Comparison of ENCODE assay signal across 1 cellular context in the genomic region with DNA sequence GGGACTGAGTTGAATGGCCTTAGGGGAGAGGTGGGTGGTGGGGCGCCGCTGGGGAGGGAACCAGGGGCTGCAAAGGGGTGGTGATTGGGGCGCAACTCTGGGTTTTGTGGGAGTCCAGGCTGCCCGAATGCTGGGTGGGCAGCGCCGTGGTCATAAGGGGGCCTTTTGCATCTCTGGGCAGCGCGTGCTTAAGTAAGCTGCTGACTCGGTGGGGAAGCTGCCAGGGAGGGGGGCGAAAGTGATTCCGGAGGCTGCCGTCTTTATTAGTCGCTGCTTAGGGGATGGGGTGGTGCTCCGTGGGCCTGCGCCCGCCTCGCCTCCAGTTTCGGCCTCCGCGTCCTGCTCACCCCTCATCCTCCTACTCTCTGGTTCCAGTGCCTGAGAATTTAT.
TF ChIP-seq lines count a peak whose summit lies in the region.

No MANE protein-coding gene starts in this region.

TF ChIP-seq in K562, 482 proteins besides CTCF, POLR2A, EP300 and RAD21 (continued from another document and continues in another):
- TF ChIP-seq, protein P1, sequence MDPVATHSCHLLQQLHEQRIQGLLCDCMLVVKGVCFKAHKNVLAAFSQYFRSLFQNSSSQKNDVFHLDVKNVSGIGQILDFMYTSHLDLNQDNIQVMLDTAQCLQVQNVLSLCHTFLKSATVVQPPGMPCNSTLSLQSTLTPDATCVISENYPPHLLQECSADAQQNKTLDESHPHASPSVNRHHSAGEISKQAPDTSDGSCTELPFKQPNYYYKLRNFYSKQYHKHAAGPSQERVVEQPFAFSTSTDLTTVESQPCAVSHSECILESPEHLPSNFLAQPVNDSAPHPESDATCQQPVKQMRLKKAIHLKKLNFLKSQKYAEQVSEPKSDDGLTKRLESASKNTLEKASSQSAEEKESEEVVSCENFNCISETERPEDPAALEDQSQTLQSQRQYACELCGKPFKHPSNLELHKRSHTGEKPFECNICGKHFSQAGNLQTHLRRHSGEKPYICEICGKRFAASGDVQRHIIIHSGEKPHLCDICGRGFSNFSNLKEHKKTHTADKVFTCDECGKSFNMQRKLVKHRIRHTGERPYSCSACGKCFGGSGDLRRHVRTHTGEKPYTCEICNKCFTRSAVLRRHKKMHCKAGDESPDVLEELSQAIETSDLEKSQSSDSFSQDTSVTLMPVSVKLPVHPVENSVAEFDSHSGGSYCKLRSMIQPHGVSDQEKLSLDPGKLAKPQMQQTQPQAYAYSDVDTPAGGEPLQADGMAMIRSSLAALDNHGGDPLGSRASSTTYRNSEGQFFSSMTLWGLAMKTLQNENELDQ (CRISPR knock-in tag; IDR thresholded peaks at IDR 0.05; ENCODE audit: borderline replicate concordance): no peak
- TF ChIP-seq ZBTB17 (CRISPR knock-in tag; IDR thresholded peaks at IDR 0.05): no peak
- no peak for TF ChIP-seq TCFL5 (CRISPR knock-in tag; conservative IDR thresholded peaks at IDR 0.05)
- no peak for TF ChIP-seq MAFG (tag; conservative IDR thresholded peaks at IDR 0.05)
- TF ChIP-seq CREM (IDR thresholded peaks at IDR 0.05; ENCODE audit: low read depth): no peak
- peak; percentile 62; the same call in 1 of the 2 replicates for TF ChIP-seq ZBTB7A (IDR thresholded peaks at IDR 0.05; ENCODE audit: borderline replicate concordance, control insufficient read depth, low read depth, low read length)
- TF ChIP-seq KLF16 (IDR thresholded peaks at IDR 0.05): no peak
- TF ChIP-seq SREBF2 (CRISPR knock-in tag; IDR thresholded peaks at IDR 0.05): 0 out of 2 replicates have a peak, but pooled peaks have one; percentile 36
- TF ChIP-seq CHD4 (IDR thresholded peaks at IDR 0.05; ENCODE audit: insufficient read depth, insufficient replicate concordance, low read depth, low read length, poor library complexity, severe bottlenecking): no peak
- peak in 1 of 2 experiments; percentile 47; a peak in 1 of 4 replicates for TF ChIP-seq MAZ (CRISPR knock-in tag; conservative IDR thresholded peaks at IDR 0.05 in 1 of 2, IDR thresholded peaks at IDR 0.05 in 1 of 2)
- no peak for TF ChIP-seq SREBF1 (IDR thresholded peaks at IDR 0.05; ENCODE audit: borderline replicate concordance, low read depth, low read length)
- TF ChIP-seq NFE2 (IDR thresholded peaks at IDR 0.05; ENCODE audit: low read depth): no peak
- no peak for TF ChIP-seq POLR2AphosphoS5 (IDR thresholded peaks at IDR 0.05; ENCODE audit: control insufficient read depth, insufficient read depth, low read depth, low read length)
- no peak for TF ChIP-seq ZNF324 (CRISPR knock-in tag; IDR thresholded peaks at IDR 0.05)
- no peak for TF ChIP-seq STAG1 (CRISPR knock-in tag; IDR thresholded peaks at IDR 0.05; ENCODE audit: borderline replicate concordance)
- TF ChIP-seq NR4A1 (CRISPR knock-in tag; IDR thresholded peaks at IDR 0.05): no peak
- TF ChIP-seq NR4A1 (tag; IDR thresholded peaks at IDR 0.05): no peak
- no peak for TF ChIP-seq TRIM24 (IDR thresholded peaks at IDR 0.05)
- TF ChIP-seq ZC3H8 (IDR thresholded peaks at IDR 0.05): no peak
- TF ChIP-seq, protein P2, sequence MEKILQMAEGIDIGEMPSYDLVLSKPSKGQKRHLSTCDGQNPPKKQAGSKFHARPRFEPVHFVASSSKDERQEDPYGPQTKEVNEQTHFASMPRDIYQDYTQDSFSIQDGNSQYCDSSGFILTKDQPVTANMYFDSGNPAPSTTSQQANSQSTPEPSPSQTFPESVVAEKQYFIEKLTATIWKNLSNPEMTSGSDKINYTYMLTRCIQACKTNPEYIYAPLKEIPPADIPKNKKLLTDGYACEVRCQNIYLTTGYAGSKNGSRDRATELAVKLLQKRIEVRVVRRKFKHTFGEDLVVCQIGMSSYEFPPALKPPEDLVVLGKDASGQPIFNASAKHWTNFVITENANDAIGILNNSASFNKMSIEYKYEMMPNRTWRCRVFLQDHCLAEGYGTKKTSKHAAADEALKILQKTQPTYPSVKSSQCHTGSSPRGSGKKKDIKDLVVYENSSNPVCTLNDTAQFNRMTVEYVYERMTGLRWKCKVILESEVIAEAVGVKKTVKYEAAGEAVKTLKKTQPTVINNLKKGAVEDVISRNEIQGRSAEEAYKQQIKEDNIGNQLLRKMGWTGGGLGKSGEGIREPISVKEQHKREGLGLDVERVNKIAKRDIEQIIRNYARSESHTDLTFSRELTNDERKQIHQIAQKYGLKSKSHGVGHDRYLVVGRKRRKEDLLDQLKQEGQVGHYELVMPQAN (IDR thresholded peaks at IDR 0.05; ENCODE audit: borderline replicate concordance): peak; percentile 64
- TF ChIP-seq, protein P3, sequence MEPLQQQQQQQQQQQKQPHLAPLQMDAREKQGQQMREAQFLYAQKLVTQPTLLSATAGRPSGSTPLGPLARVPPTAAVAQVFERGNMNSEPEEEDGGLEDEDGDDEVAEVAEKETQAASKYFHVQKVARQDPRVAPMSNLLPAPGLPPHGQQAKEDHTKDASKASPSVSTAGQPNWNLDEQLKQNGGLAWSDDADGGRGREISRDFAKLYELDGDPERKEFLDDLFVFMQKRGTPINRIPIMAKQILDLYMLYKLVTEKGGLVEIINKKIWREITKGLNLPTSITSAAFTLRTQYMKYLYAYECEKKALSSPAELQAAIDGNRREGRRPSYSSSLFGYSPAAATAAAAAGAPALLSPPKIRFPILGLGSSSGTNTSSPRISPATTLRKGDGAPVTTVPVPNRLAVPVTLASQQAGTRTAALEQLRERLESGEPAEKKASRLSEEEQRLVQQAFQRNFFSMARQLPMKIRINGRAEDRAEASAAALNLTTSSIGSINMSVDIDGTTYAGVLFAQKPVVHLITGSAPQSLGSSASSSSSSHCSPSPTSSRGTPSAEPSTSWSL (CRISPR knock-in tag; IDR thresholded peaks at IDR 0.05; ENCODE audit: borderline replicate concordance): no peak
- no peak for TF ChIP-seq ZNF507 (tag; conservative IDR thresholded peaks at IDR 0.05)
- no peak for TF ChIP-seq NCOA2 (IDR thresholded peaks at IDR 0.05; ENCODE audit: partially characterized antibody in 2 of 2)
- TF ChIP-seq, protein P4, sequence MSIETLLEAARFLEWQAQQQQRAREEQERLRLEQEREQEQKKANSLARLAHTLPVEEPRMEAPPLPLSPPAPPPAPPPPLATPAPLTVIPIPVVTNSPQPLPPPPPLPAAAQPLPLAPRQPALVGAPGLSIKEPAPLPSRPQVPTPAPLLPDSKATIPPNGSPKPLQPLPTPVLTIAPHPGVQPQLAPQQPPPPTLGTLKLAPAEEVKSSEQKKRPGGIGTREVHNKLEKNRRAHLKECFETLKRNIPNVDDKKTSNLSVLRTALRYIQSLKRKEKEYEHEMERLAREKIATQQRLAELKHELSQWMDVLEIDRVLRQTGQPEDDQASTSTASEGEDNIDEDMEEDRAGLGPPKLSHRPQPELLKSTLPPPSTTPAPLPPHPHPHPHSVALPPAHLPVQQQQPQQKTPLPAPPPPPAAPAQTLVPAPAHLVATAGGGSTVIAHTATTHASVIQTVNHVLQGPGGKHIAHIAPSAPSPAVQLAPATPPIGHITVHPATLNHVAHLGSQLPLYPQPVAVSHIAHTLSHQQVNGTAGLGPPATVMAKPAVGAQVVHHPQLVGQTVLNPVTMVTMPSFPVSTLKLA (conservative IDR thresholded peaks at IDR 0.05): peak in 1 of 2 experiments; percentile 8; a peak in 1 of 4 replicates
- no peak for TF ChIP-seq JUND (IDR thresholded peaks at IDR 0.05; ENCODE audit: borderline replicate concordance, low read depth, low read length)
- TF ChIP-seq JUND (tag; IDR thresholded peaks at IDR 0.05; ENCODE audit: borderline replicate concordance, low read depth, low read length): no peak
- TF ChIP-seq HDAC1 (IDR thresholded peaks at IDR 0.05): 0 out of 4 replicates have a peak, but pooled peaks of 1 of the 2 experiments have one; percentile 58
- no peak for TF ChIP-seq STAT5B (CRISPR knock-in tag; IDR thresholded peaks at IDR 0.05)
- no peak for TF ChIP-seq ILK (tag; IDR thresholded peaks at IDR 0.05; ENCODE audit: borderline replicate concordance, low read depth)
- no peak for TF ChIP-seq ZNF764 (CRISPR knock-in tag; IDR thresholded peaks at IDR 0.05; ENCODE audit: low read depth)
- TF ChIP-seq, protein P5, sequence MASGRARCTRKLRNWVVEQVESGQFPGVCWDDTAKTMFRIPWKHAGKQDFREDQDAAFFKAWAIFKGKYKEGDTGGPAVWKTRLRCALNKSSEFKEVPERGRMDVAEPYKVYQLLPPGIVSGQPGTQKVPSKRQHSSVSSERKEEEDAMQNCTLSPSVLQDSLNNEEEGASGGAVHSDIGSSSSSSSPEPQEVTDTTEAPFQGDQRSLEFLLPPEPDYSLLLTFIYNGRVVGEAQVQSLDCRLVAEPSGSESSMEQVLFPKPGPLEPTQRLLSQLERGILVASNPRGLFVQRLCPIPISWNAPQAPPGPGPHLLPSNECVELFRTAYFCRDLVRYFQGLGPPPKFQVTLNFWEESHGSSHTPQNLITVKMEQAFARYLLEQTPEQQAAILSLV (tag; IDR thresholded peaks at IDR 0.05): no peak
- TF ChIP-seq, protein P6, sequence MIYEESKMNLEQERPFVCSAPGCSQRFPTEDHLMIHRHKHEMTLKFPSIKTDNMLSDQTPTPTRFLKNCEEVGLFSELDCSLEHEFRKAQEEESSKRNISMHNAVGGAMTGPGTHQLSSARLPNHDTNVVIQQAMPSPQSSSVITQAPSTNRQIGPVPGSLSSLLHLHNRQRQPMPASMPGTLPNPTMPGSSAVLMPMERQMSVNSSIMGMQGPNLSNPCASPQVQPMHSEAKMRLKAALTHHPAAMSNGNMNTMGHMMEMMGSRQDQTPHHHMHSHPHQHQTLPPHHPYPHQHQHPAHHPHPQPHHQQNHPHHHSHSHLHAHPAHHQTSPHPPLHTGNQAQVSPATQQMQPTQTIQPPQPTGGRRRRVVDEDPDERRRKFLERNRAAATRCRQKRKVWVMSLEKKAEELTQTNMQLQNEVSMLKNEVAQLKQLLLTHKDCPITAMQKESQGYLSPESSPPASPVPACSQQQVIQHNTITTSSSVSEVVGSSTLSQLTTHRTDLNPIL (CRISPR knock-in tag; IDR thresholded peaks at IDR 0.05): no peak
- TF ChIP-seq, protein P7, sequence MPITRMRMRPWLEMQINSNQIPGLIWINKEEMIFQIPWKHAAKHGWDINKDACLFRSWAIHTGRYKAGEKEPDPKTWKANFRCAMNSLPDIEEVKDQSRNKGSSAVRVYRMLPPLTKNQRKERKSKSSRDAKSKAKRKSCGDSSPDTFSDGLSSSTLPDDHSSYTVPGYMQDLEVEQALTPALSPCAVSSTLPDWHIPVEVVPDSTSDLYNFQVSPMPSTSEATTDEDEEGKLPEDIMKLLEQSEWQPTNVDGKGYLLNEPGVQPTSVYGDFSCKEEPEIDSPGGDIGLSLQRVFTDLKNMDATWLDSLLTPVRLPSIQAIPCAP (CRISPR knock-in tag; IDR thresholded peaks at IDR 0.05; ENCODE audit: borderline replicate concordance): no peak
- no peak for TF ChIP-seq ZNF3 (CRISPR knock-in tag; IDR thresholded peaks at IDR 0.05)
- TF ChIP-seq ZNF232 (CRISPR knock-in tag; IDR thresholded peaks at IDR 0.05): 0 out of 2 replicates have a peak, but pooled peaks have one; percentile 22
- TF ChIP-seq CEBPG (CRISPR knock-in tag; IDR thresholded peaks at IDR 0.05): no peak
- TF ChIP-seq CEBPG (tag; conservative IDR thresholded peaks at IDR 0.05 in 1 of 2, IDR thresholded peaks at IDR 0.05 in 1 of 2): no peak
- no peak; the same call in 1 of the 2 replicates for TF ChIP-seq SUPT5H (IDR thresholded peaks at IDR 0.05)
- no peak for TF ChIP-seq POLR2B (IDR thresholded peaks at IDR 0.05; ENCODE audit: low read depth, partially characterized antibody)
- TF ChIP-seq PHF8 (IDR thresholded peaks at IDR 0.05; ENCODE audit: borderline replicate concordance, low read length): no peak
- no peak; the same call in 1 of the 2 replicates for TF ChIP-seq GABPB1 (CRISPR knock-in tag; IDR thresholded peaks at IDR 0.05)
- TF ChIP-seq, protein P8, sequence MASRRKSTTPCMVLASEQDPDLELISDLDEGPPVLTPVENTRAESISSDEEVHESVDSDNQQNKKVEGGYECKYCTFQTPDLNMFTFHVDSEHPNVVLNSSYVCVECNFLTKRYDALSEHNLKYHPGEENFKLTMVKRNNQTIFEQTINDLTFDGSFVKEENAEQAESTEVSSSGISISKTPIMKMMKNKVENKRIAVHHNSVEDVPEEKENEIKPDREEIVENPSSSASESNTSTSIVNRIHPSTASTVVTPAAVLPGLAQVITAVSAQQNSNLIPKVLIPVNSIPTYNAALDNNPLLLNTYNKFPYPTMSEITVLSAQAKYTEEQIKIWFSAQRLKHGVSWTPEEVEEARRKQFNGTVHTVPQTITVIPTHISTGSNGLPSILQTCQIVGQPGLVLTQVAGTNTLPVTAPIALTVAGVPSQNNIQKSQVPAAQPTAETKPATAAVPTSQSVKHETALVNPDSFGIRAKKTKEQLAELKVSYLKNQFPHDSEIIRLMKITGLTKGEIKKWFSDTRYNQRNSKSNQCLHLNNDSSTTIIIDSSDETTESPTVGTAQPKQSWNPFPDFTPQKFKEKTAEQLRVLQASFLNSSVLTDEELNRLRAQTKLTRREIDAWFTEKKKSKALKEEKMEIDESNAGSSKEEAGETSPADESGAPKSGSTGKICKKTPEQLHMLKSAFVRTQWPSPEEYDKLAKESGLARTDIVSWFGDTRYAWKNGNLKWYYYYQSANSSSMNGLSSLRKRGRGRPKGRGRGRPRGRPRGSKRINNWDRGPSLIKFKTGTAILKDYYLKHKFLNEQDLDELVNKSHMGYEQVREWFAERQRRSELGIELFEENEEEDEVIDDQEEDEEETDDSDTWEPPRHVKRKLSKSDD (conservative IDR thresholded peaks at IDR 0.05; ENCODE audit: low read length): no peak
- TF ChIP-seq STAT5A (IDR thresholded peaks at IDR 0.05; ENCODE audit: borderline replicate concordance, low read length): no peak
